9 cellular contexts compared by ENCODE assay signal in the genomic region with DNA sequence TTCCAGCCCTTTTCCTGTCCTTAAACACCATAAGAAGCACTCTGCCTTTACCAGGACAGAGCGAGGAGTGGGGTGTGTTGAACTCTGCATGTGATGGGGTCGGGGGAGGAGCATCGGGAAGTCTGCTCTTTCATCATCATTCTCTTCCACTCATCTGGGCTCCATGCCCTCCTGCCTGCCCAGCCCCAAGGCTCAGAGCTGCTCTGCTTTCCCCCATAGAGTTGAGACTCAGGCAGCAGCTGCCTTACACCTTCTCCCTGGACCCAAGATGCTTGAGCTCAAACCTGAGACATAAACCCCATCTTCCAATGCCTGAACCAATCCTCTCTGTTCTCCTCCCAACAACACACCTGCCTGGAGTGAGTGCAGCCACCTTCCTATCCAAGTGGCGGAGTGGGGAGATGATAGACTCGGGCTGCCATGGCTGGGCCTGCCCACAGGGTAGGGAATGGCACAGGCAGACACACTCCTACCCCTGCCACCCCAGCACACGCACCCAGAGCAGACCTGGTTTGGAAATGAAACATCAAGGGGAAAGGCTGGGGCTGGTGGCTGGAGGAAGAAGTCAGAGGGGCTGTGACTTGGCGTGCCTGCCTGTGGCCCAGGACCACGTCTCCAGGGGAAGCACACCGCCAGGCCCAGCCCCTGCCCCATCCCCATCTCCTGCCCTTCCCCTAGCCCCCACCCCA. TPM values are rescaled to one million over a fixed set of nuclear protein-coding genes. Genes with fewer than 3 reads are reported as not detected.
DNase-seq lines count a peak whose midpoint lies in the region; ATAC-seq, FAIRE-seq and TF ChIP-seq lines count a peak whose summit lies in the region.
"Had no signal": no experiment of that assay in that cellular context is flagged by ENCODE, and none has a peak within 500 bp of the region (broad histone marks: within the 10 kb centered on the region; RNA-seq: fewer than 3 reads in every experiment).

No MANE protein-coding gene starts in this region.

- H3K36me3 Mint-ChIP-seq in astrocyte (ENCODE audit: low read depth, unreplicated experiment): peaks cover 3% of the 10 kb centered on the region

- no peaks in the 10 kb centered on the region for H3K9me3 Mint-ChIP-seq in astrocyte (ENCODE audit: unreplicated experiment)

- CTCF ChIA-PET in HepG2 (lab: Yijun Ruan, JAX; ENCODE audit: low intra/inter-chr PET ratio, low total read pairs): interaction anchor here (2.1 to 4.3 kb wide), 2 partner anchors 69 to 79 kb away, joined by 29 to 61 read pairs; a partner anchor contains a TSS

- intact Hi-C loops in HepG2 (cut with micrococcal nuclease; ENCODE audit: unreplicated experiment): loop anchor here (1.0 kb wide), 2 partner anchors 26 to 69 kb away; no protein-coding TSS in a partner anchor

- no peaks in the 10 kb centered on the region for H4K20me1 ChIP-seq in astrocyte (ENCODE audit: insufficient read depth, low read length)
- H4K20me1 ChIP-seq in HepG2 (ENCODE audit: insufficient read depth, low read length): no peaks in the 10 kb centered on the region

- H3K36me3 ChIP-seq in astrocyte (ENCODE audit: insufficient read depth, low read length) (no peaks in the 10 kb centered on the region), HepG2 (replicated peaks in 1 of 2; ENCODE audit: control insufficient read depth in 1 of 2, insufficient read depth in 2 of 2, low read length in 2 of 2) (0 out of 5 replicates have a peak, but pooled peaks cover 0 to 1% of the 10 kb centered on the region in 2 experiments), thoracic aorta (no peaks in the 10 kb centered on the region)

- BruUV-seq in HepG2 (replicated peaks; lab: Mats Ljungman, UMichigan): no TSS peak

- H3K4me1 Mint-ChIP-seq in astrocyte (ENCODE audit: low read depth, unreplicated experiment): peaks cover 3% of the 10 kb centered on the region

- peaks cover 45% of the 10 kb centered on the region for H3K27me3 Mint-ChIP-seq in astrocyte (ENCODE audit: low read depth, unreplicated experiment)

- no peak overlapping the region for H3K4me3 Mint-ChIP-seq in astrocyte (ENCODE audit: unreplicated experiment)

- no peak for TF ChIP-seq EP300 in HepG2 (IDR thresholded peaks at IDR 0.05; ENCODE audit: low read depth in 2 of 2, low read length in 2 of 2)
- TF ChIP-seq EP300 in HepG2 (CRISPR knock-in tag; IDR thresholded peaks at IDR 0.05; ENCODE audit: borderline replicate concordance): no peak

- 0 out of 3 replicates have a peak, but pooled peaks have one; percentile 3 for ATAC-seq in HepG2
- ATAC-seq in thoracic aorta (ENCODE audit: insufficient number of reproducible peaks, low FRiP score, low read depth): no peak

- no peaks in the 10 kb centered on the region for H3K9me3 ChIP-seq in astrocyte (ENCODE audit: insufficient read depth, low read depth, low read length)
- H3K9me3 ChIP-seq in HepG2 (ENCODE audit: low read length): no peaks in the 10 kb centered on the region
- H3K9me3 ChIP-seq in thoracic aorta: no peaks in the 10 kb centered on the region
- H3K9me3 ChIP-seq: body of pancreas had no signal

- H3K27me3 ChIP-seq in astrocyte (ENCODE audit: insufficient read depth, low read length) (no peaks in the 10 kb centered on the region), HepG2 (ENCODE audit: control insufficient read depth in 1 of 2, insufficient read depth in 2 of 2, low read length in 2 of 2) (no peaks in the 10 kb centered on the region), thoracic aorta (replicated peaks; ENCODE audit: insufficient read depth) (no peaks in the 10 kb centered on the region)
- H3K27me3 ChIP-seq: body of pancreas had no signal

- 77% methylated on average over 9 of the region's 9 CpGs for WGBS in HepG2 (ENCODE audit: low lambda C conversion rate)

- H3K4me1 ChIP-seq in astrocyte (ENCODE audit: insufficient read depth, low read length) (peaks cover 17% of the 10 kb centered on the region), HepG2 (ENCODE audit: insufficient read depth, low read length) (peaks cover 18% of the 10 kb centered on the region), thoracic aorta (ENCODE audit: control insufficient read depth in 1 of 2, low read depth in 2 of 2) (peaks cover 30 to 49% of the 10 kb centered on the region in 2 donors)

- peak overlapping the region; percentile 72 for H3K4me2 ChIP-seq in astrocyte (ENCODE audit: low read length)
- no peak overlapping the region for H3K4me2 ChIP-seq in HepG2 (ENCODE audit: low read depth, low read length)

- TF ChIP-seq RAD21 in HepG2 (CRISPR knock-in tag; IDR thresholded peaks at IDR 0.05): no peak

- POLR2A ChIA-PET in HepG2 (lab: Yijun Ruan, JAX): interaction anchor here (3.3 kb wide), 1 partner anchor 27 kb away, joined by 22 read pairs; no protein-coding TSS in a partner anchor

- H3K9ac ChIP-seq in astrocyte (ENCODE audit: low read length) (no peak overlapping the region), HepG2 (ENCODE audit: insufficient read depth, low read depth, low read length) (no peak overlapping the region)

- DNase-seq in AG20443 (ENCODE audit: low spot score): peak; percentile 82
- peak; percentile 35 for DNase-seq in KBM-7
- DNase-seq in astrocyte (ENCODE audit: low read depth): no peak
- DNase-seq in HepG2 (ENCODE audit: low spot score): no peak
- DNase-seq in thoracic aorta (ENCODE audit: low spot score): no peak
- DNase-seq in GDM1 (lab: John Stamatoyannopoulos, UW): no peak
- no peak for DNase-seq in SW 1271 (lab: John Stamatoyannopoulos, UW)
- DNase-seq in DMS 273 (lab: John Stamatoyannopoulos, UW; ENCODE audit: unreplicated experiment): no peak

- in situ Hi-C loops in KBM-7 (cut with MboI; ENCODE audit: low pct_unique_long_range_greater_than_20kb, low sequenced_read_pairs) (no loop called here), HepG2 (cut with HindIII; ENCODE audit: extremely low pct_ligation_motif_present, low pct_unique_long_range_greater_than_20kb) (no loop called here)

- FAIRE-seq in astrocyte (lab: Jason Lieb, UNC): no peak
- FAIRE-seq in HepG2 (lab: Jason Lieb, UNC): no peak

- no peak overlapping the region for H3K27ac ChIP-seq in astrocyte (ENCODE audit: low read depth, low read length)
- no peak overlapping the region for H3K27ac ChIP-seq in HepG2 (ENCODE audit: extremely low read length, insufficient read depth, low read length)
- peak overlapping the region in 1 of 2 donors; percentile 93 for H3K27ac ChIP-seq in thoracic aorta

- TF ChIP-seq POLR2A in HepG2 (IDR thresholded peaks at IDR 0.05; ENCODE audit: insufficient read depth in 1 of 2, low read depth in 2 of 2, low read length in 2 of 2): no peak

- peak overlapping the region; percentile 55 for H3K27ac Mint-ChIP-seq in astrocyte (ENCODE audit: unreplicated experiment)

- TF ChIP-seq CTCF in astrocyte (IDR thresholded peaks at IDR 0.05; ENCODE audit: insufficient read depth, low read depth, low read length) (no peak), HepG2 (CRISPR knock-in tag; IDR thresholded peaks at IDR 0.05) (no peak), thoracic aorta (IDR thresholded peaks at IDR 0.05) (no peak)

- H3K79me2 ChIP-seq in astrocyte (ENCODE audit: insufficient read depth, low read length): no peaks in the 10 kb centered on the region
- no peaks in the 10 kb centered on the region for H3K79me2 ChIP-seq in HepG2 (ENCODE audit: insufficient read depth, low read length)

- H2AFZ ChIP-seq in astrocyte (ENCODE audit: low read depth, low read length) (no peak overlapping the region), HepG2 (ENCODE audit: low read length) (no peak overlapping the region)

- H3K4me3 ChIP-seq in astrocyte (ENCODE audit: insufficient read depth, low read depth, low read length) (no peak overlapping the region), HepG2 (replicated peaks in 1 of 3; ENCODE audit: insufficient read depth in 1 of 3, low read depth in 2 of 3, low read length in 3 of 3) (no peak overlapping the region), thoracic aorta (peak overlapping the region; percentile 54)
- H3K4me3 ChIP-seq: body of pancreas had no signal

RNA-seq across cellular contexts. Expression of a gene that starts 28.4 kb away (rescaled TPM):
- 3.9 and 4.7 TPM in 2 replicates for total RNA-seq in astrocyte
- 12.8 and 13.3 TPM in 2 replicates for total RNA-seq in HepG2 (2016; rRNA removed; fragmentation: Illumina TruSeq; extraction: Trizol)
- 7.3 and 10.0 TPM in 2 replicates for total RNA-seq in HepG2 (2016; cell fraction: cytosol; rRNA removed; fragmentation: Illumina TruSeq; extraction: Trizol; ENCODE audit: low read depth)
- 10.9 and 15.1 TPM in 2 replicates for total RNA-seq in HepG2 (2016; cell fraction: insoluble cytoplasmic fraction; rRNA removed; fragmentation: Illumina TruSeq; extraction: Trizol)
- 15.3 and 15.8 TPM in 2 replicates for total RNA-seq in HepG2 (2016; cell fraction: membrane; rRNA removed; fragmentation: Illumina TruSeq; extraction: Trizol)
- total RNA-seq in HepG2 (2016; cell fraction: nucleus; rRNA removed; fragmentation: Illumina TruSeq; extraction: Trizol): 9.0 and 11.5 TPM in 2 replicates
- polyA plus RNA-seq in HepG2 (2011; rRNA removed): 18.7 and 21.6 TPM in 2 replicates
- polyA plus RNA-seq in HepG2 (2011; cell fraction: cytosol; rRNA removed): 7.6 and 16.3 TPM in 2 replicates
- polyA plus RNA-seq in HepG2 (2011; cell fraction: nucleus; rRNA removed): 14.8 and 19.8 TPM in 2 replicates
- 4.8 and 7.7 TPM in 2 replicates for polyA plus RNA-seq in HepG2 (2012)
- 8.4 and 9.0 TPM in 2 replicates for polyA plus RNA-seq in HepG2 (2016; cell fraction: cytosol; fragmentation: Illumina TruSeq; extraction: Trizol; ENCODE audit: low read depth)
- 13.2 and 14.2 TPM in 2 replicates for polyA plus RNA-seq in HepG2 (2016; cell fraction: insoluble cytoplasmic fraction; fragmentation: Illumina TruSeq; extraction: Trizol; ENCODE audit: low read depth)
- polyA plus RNA-seq in HepG2 (2016; cell fraction: membrane; fragmentation: Illumina TruSeq; extraction: Trizol; ENCODE audit: low read depth): 12.3 and 14.8 TPM in 2 replicates
- 26.4 and 27.9 TPM in 2 replicates for polyA plus RNA-seq in HepG2 (2016; cell fraction: nucleus; fragmentation: Illumina TruSeq; extraction: Trizol; ENCODE audit: insufficient read depth, low read depth)
- polyA minus RNA-seq in HepG2 (2011; rRNA and poly(A)+ RNA removed; ENCODE audit: low replicate concordance): 22.8 and 39.7 TPM in 2 replicates
- polyA minus RNA-seq in HepG2 (2011; cell fraction: cytosol; rRNA and poly(A)+ RNA removed): 9.2 and 12.8 TPM in 2 replicates
- 9.1 and 10.8 TPM in 2 replicates for polyA minus RNA-seq in HepG2 (2011; cell fraction: nucleus; rRNA and poly(A)+ RNA removed)
- total RNA-seq in thoracic aorta: 10 to 100 TPM; 22.9 to 23.8 TPM

RNA-seq across cellular contexts. Expression of a gene that starts 40.2 kb away (rescaled TPM):
- total RNA-seq in astrocyte (not detected in 2 replicates), HepG2 (2016; rRNA removed; fragmentation: Illumina TruSeq; extraction: Trizol) (225 and 502 TPM in 2 replicates), thoracic aorta (10 to 100 TPM in 1 of 2 donors, not detected in 1; 53.1 TPM)
- total RNA-seq in HepG2 (2016; cell fraction: cytosol; rRNA removed; fragmentation: Illumina TruSeq; extraction: Trizol; ENCODE audit: low read depth): 33.5 and 35.5 TPM in 2 replicates
- 215 and 502 TPM in 2 replicates for total RNA-seq in HepG2 (2016; cell fraction: insoluble cytoplasmic fraction; rRNA removed; fragmentation: Illumina TruSeq; extraction: Trizol)
- 52.5 and 53.3 TPM in 2 replicates for total RNA-seq in HepG2 (2016; cell fraction: membrane; rRNA removed; fragmentation: Illumina TruSeq; extraction: Trizol)
- total RNA-seq in HepG2 (2016; cell fraction: nucleus; rRNA removed; fragmentation: Illumina TruSeq; extraction: Trizol): 408 and 459 TPM in 2 replicates
- polyA plus RNA-seq in HepG2 (2011; rRNA removed): 397 and 426 TPM in 2 replicates
- 243 and 350 TPM in 2 replicates for polyA plus RNA-seq in HepG2 (2011; cell fraction: cytosol; rRNA removed)
- polyA plus RNA-seq in HepG2 (2011; cell fraction: nucleus; rRNA removed): 216 and 252 TPM in 2 replicates
- polyA plus RNA-seq in HepG2 (2012): 62.0 and 149 TPM in 2 replicates
- polyA plus RNA-seq in HepG2 (2016; cell fraction: cytosol; fragmentation: Illumina TruSeq; extraction: Trizol; ENCODE audit: low read depth): 47.7 and 50.1 TPM in 2 replicates
- polyA plus RNA-seq in HepG2 (2016; cell fraction: insoluble cytoplasmic fraction; fragmentation: Illumina TruSeq; extraction: Trizol; ENCODE audit: low read depth): 245 and 256 TPM in 2 replicates
- 48.1 and 51.7 TPM in 2 replicates for polyA plus RNA-seq in HepG2 (2016; cell fraction: membrane; fragmentation: Illumina TruSeq; extraction: Trizol; ENCODE audit: low read depth)
- 704 and 739 TPM in 2 replicates for polyA plus RNA-seq in HepG2 (2016; cell fraction: nucleus; fragmentation: Illumina TruSeq; extraction: Trizol; ENCODE audit: insufficient read depth, low read depth)
- 0.21 and 469 TPM in 2 replicates for polyA minus RNA-seq in HepG2 (2011; rRNA and poly(A)+ RNA removed; ENCODE audit: low replicate concordance)
- polyA minus RNA-seq in HepG2 (2011; cell fraction: cytosol; rRNA and poly(A)+ RNA removed): 339 and 439 TPM in 2 replicates
- polyA minus RNA-seq in HepG2 (2011; cell fraction: nucleus; rRNA and poly(A)+ RNA removed): 61.8 and 63.7 TPM in 2 replicates

Comparison
In these comparisons a context has a peak if more than half of its experiments do, and no peak if none do; other contexts are left out.
1. DNase-seq: peak in AG20443 (single experiment) and KBM-7 (single experiment); none in astrocyte (single experiment), HepG2 (single experiment), thoracic aorta (single experiment), GDM1 (single experiment), SW 1271 (0 of 2) and DMS 273 (single experiment).